In genomic region chr2:233441161-233442027, GRCh38 we compare ENCODE assay signal across 18 cellular contexts.
A peak's percentile ranks its signal among the peaks of the same experiment; 100 is the strongest.
DNase-seq lines count a peak whose midpoint lies in the region; ATAC-seq, FAIRE-seq and TF ChIP-seq lines count a peak whose summit lies in the region.
"Had no signal": no experiment of that assay in that cellular context is flagged by ENCODE, and none has a peak within 500 bp of the region (broad histone marks: within the 10 kb centered on the region; RNA-seq: fewer than 3 reads in every experiment).

No MANE protein-coding gene starts in this region.

- H3K36me3 ChIP-seq in HepG2 (replicated peaks in 1 of 2; ENCODE audit: control insufficient read depth in 1 of 2, insufficient read depth in 2 of 2, low read length in 2 of 2) = peaks cover 39 to 58% of the 10 kb centered on the region in 2 experiments
- no peaks in the 10 kb centered on the region for H3K36me3 ChIP-seq in GM23248 (ENCODE audit: low read depth)

- peaks cover 49% of the 10 kb centered on the region for H3K36me3 Mint-ChIP-seq in activated CD4-positive, alpha-beta T cell treated with anti-CD3 and anti-CD28 coated beads, Interleukin-2, amount 10 ng/mL, durations not matched to agents 7 days and 5 days (ENCODE audit: low read depth)
- peaks cover 94% of the 10 kb centered on the region for H3K36me3 Mint-ChIP-seq in activated B cell treated with CpG ODN at 0.5 μM for 24 hours (ENCODE audit: low read depth)
- peaks cover 83% of the 10 kb centered on the region for H3K36me3 Mint-ChIP-seq in stimulated activated effector memory CD8-positive, alpha-beta T cell treated with anti-CD3 and anti-CD28 coated beads, Interleukin-12 subunit alpha, Interleukin-12 subunit beta, amount 100 ng/mL, for 72 hours

- no peaks in the 10 kb centered on the region for H3K4me1 ChIP-seq in HepG2 (ENCODE audit: insufficient read depth, low read length)
- H3K4me1 ChIP-seq in GM23248 (ENCODE audit: insufficient read depth) = no peaks in the 10 kb centered on the region

- no peaks in the 10 kb centered on the region for H3K27me3 Mint-ChIP-seq in activated CD4-positive, alpha-beta T cell treated with anti-CD3 and anti-CD28 coated beads, Interleukin-2, amount 10 ng/mL, durations not matched to agents 7 days and 5 days
- no peaks in the 10 kb centered on the region for H3K27me3 Mint-ChIP-seq in activated B cell treated with CpG ODN at 0.5 μM for 24 hours

- no peak overlapping the region for H3K4me2 ChIP-seq in HepG2 (ENCODE audit: low read depth, low read length)
- H3K4me2 ChIP-seq in GM23248 (ENCODE audit: unreplicated experiment) = no peak overlapping the region

- H3K4me1 Mint-ChIP-seq in activated CD4-positive, alpha-beta T cell treated with anti-CD3 and anti-CD28 coated beads, Interleukin-2, amount 10 ng/mL, durations not matched to agents 7 days and 5 days = peaks cover 26% of the 10 kb centered on the region
- H3K4me1 Mint-ChIP-seq in activated B cell treated with CpG ODN at 0.5 μM for 24 hours = peaks cover 15% of the 10 kb centered on the region
- peaks cover 50% of the 10 kb centered on the region for H3K4me1 Mint-ChIP-seq in stimulated activated effector memory CD8-positive, alpha-beta T cell treated with anti-CD3 and anti-CD28 coated beads, Interleukin-12 subunit alpha, Interleukin-12 subunit beta, amount 100 ng/mL, for 72 hours

- BruUV-seq in HepG2 (replicated peaks; lab: Mats Ljungman, UMichigan) = no TSS peak

- H3K9me2 ChIP-seq in GM23248 (ENCODE audit: insufficient read depth) = no peaks in the 10 kb centered on the region

- H3K4me3 ChIP-seq in HepG2 (replicated peaks in 1 of 3; ENCODE audit: insufficient read depth in 1 of 3, low read depth in 2 of 3, low read length in 3 of 3) (no peak overlapping the region), GM23248 (no peak overlapping the region)

- no peak for TF ChIP-seq EP300 in HepG2 (IDR thresholded peaks at IDR 0.05; ENCODE audit: low read depth in 2 of 2, low read length in 2 of 2)
- TF ChIP-seq EP300 in HepG2 (CRISPR knock-in tag; IDR thresholded peaks at IDR 0.05; ENCODE audit: borderline replicate concordance) = no peak

- H3K9me3 ChIP-seq in HepG2 (ENCODE audit: low read length) = no peaks in the 10 kb centered on the region
- H3K9me3 ChIP-seq in GM23248 (ENCODE audit: low read depth) = no peaks in the 10 kb centered on the region

- TF ChIP-seq POLR2A in HepG2 (IDR thresholded peaks at IDR 0.05; ENCODE audit: insufficient read depth in 1 of 2, low read depth in 2 of 2, low read length in 2 of 2) = no peak

- H3K9me3 Mint-ChIP-seq in activated CD4-positive, alpha-beta T cell treated with anti-CD3 and anti-CD28 coated beads, Interleukin-2, amount 10 ng/mL, durations not matched to agents 7 days and 5 days = no peaks in the 10 kb centered on the region
- H3K9me3 Mint-ChIP-seq in activated B cell treated with CpG ODN at 0.5 μM for 24 hours = no peaks in the 10 kb centered on the region
- H3K9me3 Mint-ChIP-seq in stimulated activated effector memory CD8-positive, alpha-beta T cell treated with anti-CD3 and anti-CD28 coated beads, Interleukin-12 subunit alpha, Interleukin-12 subunit beta, amount 100 ng/mL, for 72 hours = no peaks in the 10 kb centered on the region

- H3K79me2 ChIP-seq in HepG2 (ENCODE audit: insufficient read depth, low read length) = no peaks in the 10 kb centered on the region
- H3K79me2 ChIP-seq in GM23248 (ENCODE audit: insufficient read depth) = no peaks in the 10 kb centered on the region

- H3K9ac ChIP-seq in HepG2 (ENCODE audit: insufficient read depth, low read depth, low read length) (no peak overlapping the region), GM23248 (no peak overlapping the region)

- H3F3A ChIP-seq in GM23248 (ENCODE audit: insufficient read depth) = no peaks in the 10 kb centered on the region

- no peak overlapping the region for H2AFZ ChIP-seq in HepG2 (ENCODE audit: low read length)
- H2AFZ ChIP-seq in GM23248 = no peak overlapping the region

- ATAC-seq in activated B cell treated with CpG ODN at 0.5 μM for 24 hours (ENCODE audit: low read depth) (no peak), HepG2 (no peak)
- ATAC-seq in stimulated activated effector memory CD8-positive, alpha-beta T cell treated with anti-CD3 and anti-CD28 coated beads, Interleukin-12 subunit alpha, Interleukin-12 subunit beta, amount 100 ng/mL, for 72 hours = no peak
- ATAC-seq: left colon had no signal

- intact Hi-C loops in activated B cell treated with CpG ODN at 0.5 μM for 24 hours (cut with micrococcal nuclease) = loop anchor here (2.0 to 5.0 kb wide), 5 partner anchors 171 to 681 kb away; partner anchors contain the start of gene ATG16L1
- intact Hi-C loops in HepG2 (cut with micrococcal nuclease; ENCODE audit: unreplicated experiment) = loop anchor here (10.0 kb wide), 2 partner anchors 87 to 393 kb away; partner anchors contain the start of gene DGKD

- CTCF ChIA-PET in activated CD4-positive, alpha-beta T cell treated with anti-CD3 and anti-CD28 coated beads, Interleukin-2, amount 10 ng/mL, durations not matched to agents 7 days and 5 days (lab: Charles Lee) = interaction anchor here (2.0 to 3.9 kb wide), 2 partner anchors 23 to 38 kb away, joined by 12 to 27 read pairs; no protein-coding TSS in a partner anchor
- CTCF ChIA-PET in activated B cell treated with CpG ODN at 0.5 μM for 24 hours (lab: Charles Lee) = interaction anchor here (1.7 to 7.0 kb wide), 2 partner anchors 36 to 40 kb away, joined by 6 to 210 read pairs; no protein-coding TSS in a partner anchor
- CTCF ChIA-PET in HepG2 (lab: Yijun Ruan, JAX; ENCODE audit: low intra/inter-chr PET ratio, low total read pairs) = no interaction called here

- in situ Hi-C loops in HepG2 (cut with HindIII; ENCODE audit: extremely low pct_ligation_motif_present, low pct_unique_long_range_greater_than_20kb) (no loop called here), GM23248 (cut with MboI) (no loop called here)

- no peak overlapping the region for H3K4me3 Mint-ChIP-seq in activated CD4-positive, alpha-beta T cell treated with anti-CD3 and anti-CD28 coated beads, Interleukin-2, amount 10 ng/mL, durations not matched to agents 7 days and 5 days
- H3K4me3 Mint-ChIP-seq in activated B cell treated with CpG ODN at 0.5 μM for 24 hours = no peak overlapping the region
- H3K4me3 Mint-ChIP-seq in stimulated activated effector memory CD8-positive, alpha-beta T cell treated with anti-CD3 and anti-CD28 coated beads, Interleukin-12 subunit alpha, Interleukin-12 subunit beta, amount 100 ng/mL, for 72 hours = no peak overlapping the region

- H3K27me3 ChIP-seq in HepG2 (ENCODE audit: control insufficient read depth in 1 of 2, insufficient read depth in 2 of 2, low read length in 2 of 2) (no peaks in the 10 kb centered on the region), GM23248 (replicated peaks; ENCODE audit: insufficient read depth) (no peaks in the 10 kb centered on the region)

- H3K27ac ChIP-seq in HepG2 (ENCODE audit: extremely low read length, insufficient read depth, low read length) = no peak overlapping the region
- no peak overlapping the region for H3K27ac ChIP-seq in GM23248

- no peak for DNase-seq in activated CD4-positive, alpha-beta T cell treated with anti-CD3 and anti-CD28 coated beads, Interleukin-2, amount 10 ng/mL, durations not matched to agents 7 days and 5 days
- DNase-seq in activated CD4-positive, alpha-beta T cell treated with anti-CD3 and anti-CD28 coated beads for 1 hour = no peak
- DNase-seq in activated B cell treated with CpG ODN at 0.5 μM for 24 hours = peak; percentile 12
- DNase-seq in HepG2 (ENCODE audit: low spot score) = no peak
- DNase-seq in stimulated activated effector memory CD8-positive, alpha-beta T cell treated with anti-CD3 and anti-CD28 coated beads, Interleukin-12 subunit alpha, Interleukin-12 subunit beta, amount 100 ng/mL, for 72 hours (ENCODE audit: low spot score in 2 of 2) = no peak
- no peak for DNase-seq in HuH-7 (ENCODE audit: low spot score)
- no peak for DNase-seq in NCI-H1436 treated with DMSO at 0.1 percent for 48 hours (lab: John Stamatoyannopoulos, UW)
- no peak for DNase-seq in GM23248
- DNase-seq: ACHN; anterior cingulate cortex; hippocampal formation; MV-4-11; NK-92 treated with Interleukin-12 subunit alpha and Interleukin-12 subunit beta, amount 100 ng/mL, for 24 hours; retina; SHP77; stimulated activated CD8-positive, alpha-beta memory T cell treated with anti-CD3 and anti-CD28 coated beads, Interleukin-4, amount 100 ng/mL, for 48 hours had no signal

- no peak for FAIRE-seq in HepG2 (lab: Jason Lieb, UNC)
- FAIRE-seq: urothelium cell line had no signal

- TF ChIP-seq CTCF in activated B cell treated with CpG ODN at 0.5 μM for 24 hours (IDR thresholded peaks at IDR 0.05) (no peak), HepG2 (CRISPR knock-in tag; IDR thresholded peaks at IDR 0.05) (no peak)

- peak overlapping the region; percentile 80 for H3K27ac Mint-ChIP-seq in activated CD4-positive, alpha-beta T cell treated with anti-CD3 and anti-CD28 coated beads, Interleukin-2, amount 10 ng/mL, durations not matched to agents 7 days and 5 days
- peak overlapping the region; percentile 72 for H3K27ac Mint-ChIP-seq in activated B cell treated with CpG ODN at 0.5 μM for 24 hours
- H3K27ac Mint-ChIP-seq in stimulated activated effector memory CD8-positive, alpha-beta T cell treated with anti-CD3 and anti-CD28 coated beads, Interleukin-12 subunit alpha, Interleukin-12 subunit beta, amount 100 ng/mL, for 72 hours = peak overlapping the region; percentile 89

- POLR2A ChIA-PET in activated CD4-positive, alpha-beta T cell treated with anti-CD3 and anti-CD28 coated beads, Interleukin-2, amount 10 ng/mL, durations not matched to agents 7 days and 5 days (lab: Charles Lee) = no interaction called here
- POLR2A ChIA-PET in activated B cell treated with CpG ODN at 0.5 μM for 24 hours (lab: Charles Lee) (interaction anchor here (3.3 kb wide), 1 partner anchor 22 kb away, joined by 18 read pairs; no protein-coding TSS in a partner anchor), HepG2 (lab: Yijun Ruan, JAX) (no interaction called here)

- no peak for TF ChIP-seq RAD21 in HepG2 (CRISPR knock-in tag; IDR thresholded peaks at IDR 0.05)

- WGBS in HepG2 (ENCODE audit: low lambda C conversion rate) = 95% methylated on average over 24 of the region's 26 CpGs
- 92 to 96% methylated on average over 23 to 24 of the region's 26 CpGs for WGBS in GM23248 (ENCODE audit: low coverage in 1 of 2, low lambda C conversion rate in 2 of 2, missing lambda C conversion rate in 2 of 2), 2 experiments

- H4K20me1 ChIP-seq in HepG2 (ENCODE audit: insufficient read depth, low read length) (peaks cover 3% of the 10 kb centered on the region; the same call in 1 of the 2 replicates), GM23248 (ENCODE audit: insufficient read depth) (no peaks in the 10 kb centered on the region)

TF ChIP-seq in HepG2, 621 proteins besides CTCF, POLR2A, EP300 and RAD21:
- TF ChIP-seq PCBP2 (optimal IDR thresholded peaks at IDR 0.05; ENCODE audit: low read depth, low read length, poor library complexity, severe bottlenecking) (no peak), ZNF891 (CRISPR knock-in tag; IDR thresholded peaks at IDR 0.05) (0 out of 2 replicates have a peak, but pooled peaks have one; percentile 23), AGO2 (optimal IDR thresholded peaks at IDR 0.05; ENCODE audit: low read depth, low read length) (peak; percentile 39), ZNF20 (CRISPR knock-in tag; IDR thresholded peaks at IDR 0.05) (no peak)
